Comparison of ENCODE assay signal across 22 cellular contexts in the genomic region with DNA sequence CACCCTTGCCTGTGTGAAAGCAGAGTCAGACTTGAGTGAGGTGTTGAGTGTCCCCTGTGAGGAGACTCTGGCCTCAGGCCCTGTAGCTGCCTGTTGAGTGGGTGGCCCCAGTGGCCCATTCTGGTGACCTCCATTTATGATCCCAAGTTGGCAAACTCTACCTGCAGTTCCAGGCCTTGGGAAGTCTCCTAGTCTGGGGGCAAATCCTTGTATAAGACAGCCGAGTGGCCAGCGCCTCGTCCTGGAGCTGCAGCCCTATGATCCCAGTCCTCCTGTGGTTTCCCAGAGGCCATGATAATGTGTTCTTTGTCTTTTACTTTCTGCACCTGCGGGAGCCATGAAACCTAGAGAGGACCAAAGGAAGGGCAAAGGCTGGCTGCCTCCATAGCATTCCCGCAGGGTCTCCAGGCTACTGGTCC.
"Had no signal": no experiment of that assay in that cellular context is flagged by ENCODE, and none has a peak within 500 bp of the region (broad histone marks: within the 10 kb centered on the region; RNA-seq: fewer than 3 reads in every experiment).

No MANE protein-coding gene starts in this region.

- H3K27ac ChIP-seq: left ventricle myocardium inferior, neutrophil, parathyroid adenoma had no signal

- H3K4me3 Mint-ChIP-seq: activated CD4-positive, alpha-beta T cell treated with anti-CD3 and anti-CD28 coated beads for 36 hours; dendritic cell treated with granulocyte-macrophage colony-stimulating factor and Interleukin-4, amounts not matched to agents 40 ng/mL and 50 ng/mL, for 4 days; stimulated activated naive CD8-positive, alpha-beta T cell treated with anti-CD3 and anti-CD28 coated beads, Interleukin-15, Interleukin-2, amounts not matched to agents 100 ng/mL and 50 ng/mL, for 24 hours; type B pancreatic cell; WTC11 had no signal

- H3K27me3 ChIP-seq: ascending aorta, esophagus muscularis mucosa, gastroesophageal sphincter, heart left ventricle, neutrophil had no signal

- ATAC-seq: gastroesophageal sphincter, SK-N-SH treated with all-trans-retinoic acid at 6 μM for 48 hours, WTC11 had no signal

- H3K27me3 Mint-ChIP-seq: activated CD4-positive, alpha-beta T cell treated with anti-CD3 and anti-CD28 coated beads for 36 hours; dendritic cell treated with granulocyte-macrophage colony-stimulating factor and Interleukin-4, amounts not matched to agents 40 ng/mL and 50 ng/mL, for 4 days; stimulated activated naive CD8-positive, alpha-beta T cell treated with anti-CD3 and anti-CD28 coated beads, Interleukin-15, Interleukin-2, amounts not matched to agents 100 ng/mL and 50 ng/mL, for 24 hours; T-cell; type B pancreatic cell had no signal

- H3K9me3 ChIP-seq: ascending aorta, esophagus muscularis mucosa, gastroesophageal sphincter, heart left ventricle, left ventricle myocardium inferior, neutrophil had no signal

- DNase-seq: activated CD4-positive, alpha-beta T cell treated with anti-CD3 and anti-CD28 coated beads for 36 hours; activated CD4-positive, alpha-beta T cell treated with anti-CD3 and anti-CD28 coated beads, Interleukin-2, amount 50 U/mL, for 48 hours; activated effector memory CD4-positive, alpha-beta T cell treated with Interleukin-2 at 50 U/mL for 16 hours; activated naive CD4-positive, alpha-beta T cell treated with anti-CD3 and anti-CD28 coated beads, Interleukin-2, amount 50 U/mL, for 16 hours; effector memory CD4-positive, alpha-beta T cell; heart left ventricle; kidney glomerular epithelial cell; left ventricle myocardium inferior; mammary epithelial cell; stimulated activated CD4-positive, alpha-beta T cell treated with anti-CD3 and anti-CD28 coated beads, Interleukin-12 subunit alpha, Interleukin-12 subunit beta, amount 100 ng/mL, for 4 hours; stimulated activated CD4-positive, alpha-beta T cell treated with anti-CD3 and anti-CD28 coated beads, Interleukin-2, amount 100 ng/mL, for 24 hours had no signal

- H3K4me3 ChIP-seq: gastroesophageal sphincter, left ventricle myocardium inferior had no signal

- H3K36me3 ChIP-seq: ascending aorta, esophagus muscularis mucosa, gastroesophageal sphincter, left ventricle myocardium inferior, neutrophil had no signal

- H3K27ac Mint-ChIP-seq: dendritic cell treated with granulocyte-macrophage colony-stimulating factor and Interleukin-4, amounts not matched to agents 40 ng/mL and 50 ng/mL, for 4 days; stimulated activated naive CD8-positive, alpha-beta T cell treated with anti-CD3 and anti-CD28 coated beads, Interleukin-15, Interleukin-2, amounts not matched to agents 100 ng/mL and 50 ng/mL, for 24 hours; type B pancreatic cell had no signal

- H3K9me3 Mint-ChIP-seq: stimulated activated naive CD8-positive, alpha-beta T cell treated with anti-CD3 and anti-CD28 coated beads, Interleukin-15, Interleukin-2, amounts not matched to agents 100 ng/mL and 50 ng/mL, for 24 hours; T-cell; WTC11 had no signal

- H3K4me1 ChIP-seq: ascending aorta, left ventricle myocardium inferior, parathyroid adenoma had no signal
